ENCODE assay signal across 8 cellular contexts in genomic region chr13:23087884-23088283, GRCh38.
DNase-seq lines count a peak whose midpoint lies in the region; ATAC-seq and TF ChIP-seq lines count a peak whose summit lies in the region.

No MANE protein-coding gene starts in this region.

- DNase-seq in AML-193 (lab: John Stamatoyannopoulos, UW) (peak; percentile 36 to 37), NCI-H2029 (lab: John Stamatoyannopoulos, UW) (peak; percentile 1), colonic mucosa (peak; percentile 31), tibial artery (no peak), prostate gland (ENCODE audit: low spot score) (no peak)
- DNase-seq in stimulated activated CD8-positive, alpha-beta memory T cell treated with anti-CD3 and anti-CD28 coated beads, Interleukin-4, amount 100 ng/mL, for 48 hours, result peak; percentile 29
- no peak for DNase-seq in effector memory CD8-positive, alpha-beta T cell

- no peaks in the 10 kb centered on the region for H3K4me1 Mint-ChIP-seq in effector memory CD8-positive, alpha-beta T cell (ENCODE audit: low read depth in 2 of 2)

- H3K27ac Mint-ChIP-seq in effector memory CD8-positive, alpha-beta T cell, result no peak overlapping the region

- H3K27me3 Mint-ChIP-seq in effector memory CD8-positive, alpha-beta T cell, result peaks cover 6 to 11% of the 10 kb centered on the region in 2 donors

- H3K9me3 ChIP-seq in colonic mucosa (no peaks in the 10 kb centered on the region), tibial artery (peaks cover 0 to 3% (median 0%) of the 10 kb centered on the region in 3 donors), prostate gland (no peaks in the 10 kb centered on the region)

- no peak overlapping the region for H3K4me3 ChIP-seq in colonic mucosa
- H3K4me3 ChIP-seq in tibial artery, result no peak overlapping the region
- H3K4me3 ChIP-seq in prostate gland, result no peak overlapping the region

- H3K4me3 Mint-ChIP-seq in effector memory CD8-positive, alpha-beta T cell, result no peak overlapping the region

- H3K36me3 ChIP-seq in colonic mucosa (no peaks in the 10 kb centered on the region), tibial artery (no peaks in the 10 kb centered on the region), prostate gland (no peaks in the 10 kb centered on the region)

- no peaks in the 10 kb centered on the region for H3K36me3 Mint-ChIP-seq in effector memory CD8-positive, alpha-beta T cell (ENCODE audit: insufficient read depth)

- intact Hi-C loops in colonic mucosa (cut with DNase I), result no loop called here
- intact Hi-C loops in tibial artery (cut with DNase I; ENCODE audit: low total_unique reads), result no loop called here
- intact Hi-C loops in prostate gland (cut with DNase I), result no loop called here

- H3K27ac ChIP-seq in colonic mucosa (no peak overlapping the region), tibial artery (no peak overlapping the region), prostate gland (no peak overlapping the region)

- no peaks in the 10 kb centered on the region for H3K4me1 ChIP-seq in colonic mucosa
- no peaks in the 10 kb centered on the region for H3K4me1 ChIP-seq in tibial artery
- H3K4me1 ChIP-seq in prostate gland (replicated peaks), result no peaks in the 10 kb centered on the region

- ATAC-seq in GM18502 (IDR thresholded peaks at IDR 0.05; ENCODE audit: poor library complexity, unreplicated experiment), result peak; percentile 69
- ATAC-seq in effector memory CD8-positive, alpha-beta T cell (replicated peaks), result no peak

- no peak for TF ChIP-seq POLR2A in prostate gland (IDR thresholded peaks at IDR 0.05)

- H3K27me3 ChIP-seq in colonic mucosa, result no peaks in the 10 kb centered on the region
- no peaks in the 10 kb centered on the region for H3K27me3 ChIP-seq in tibial artery
- H3K27me3 ChIP-seq in prostate gland (replicated peaks; ENCODE audit: insufficient read depth), result no peaks in the 10 kb centered on the region

- H3K9ac ChIP-seq in colonic mucosa (ENCODE audit: low read depth in 2 of 2, low read length in 2 of 2), result no peak overlapping the region

- H3K9me3 Mint-ChIP-seq in effector memory CD8-positive, alpha-beta T cell, result no peaks in the 10 kb centered on the region

- TF ChIP-seq CTCF in colonic mucosa (IDR thresholded peaks at IDR 0.05) (no peak), tibial artery (IDR thresholded peaks at IDR 0.05) (peak in 1 of 2 experiments; percentile 6), prostate gland (IDR thresholded peaks at IDR 0.05) (no peak)

- WGBS in prostate gland, result 71% methylated on average over 1 of the region's 1 CpG

Comparison
In these comparisons a context has a peak if more than half of its experiments do, and no peak if none do; other contexts are left out.
1. DNase-seq: peak in AML-193 (2 of 2), NCI-H2029 (single experiment), colonic mucosa (single experiment) and stimulated activated CD8-positive, alpha-beta memory T cell treated with anti-CD3 and anti-CD28 coated beads, Interleukin-4, amount 100 ng/mL, for 48 hours (single experiment); none in effector memory CD8-positive, alpha-beta T cell (0 of 3), tibial artery (0 of 2) and prostate gland (single experiment).